Comparison of ENCODE assay signal across 8 cellular contexts in the genomic region with DNA sequence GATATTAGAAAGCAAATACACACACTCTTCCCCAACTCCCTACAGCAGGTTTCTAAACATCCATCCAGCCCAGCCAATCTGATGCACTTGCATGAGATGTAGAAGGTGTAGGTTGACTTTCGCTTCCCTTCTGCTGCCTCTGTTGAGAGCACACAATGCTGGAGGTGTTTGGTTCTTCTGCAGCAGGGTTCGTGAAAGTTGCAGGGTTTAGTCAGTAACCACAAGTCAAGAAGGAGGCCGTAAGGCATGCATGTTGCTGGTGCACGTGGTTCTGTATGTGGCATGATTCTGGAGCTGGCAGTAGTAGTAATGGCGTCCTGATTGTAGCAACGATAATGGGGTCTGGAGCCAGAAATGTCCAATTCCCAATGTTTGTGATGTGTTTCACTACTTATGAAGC. TPM values are rescaled to one million over a fixed set of nuclear protein-coding genes. Genes with fewer than 3 reads are reported as not detected.
DNase-seq lines count a peak whose midpoint lies in the region; ATAC-seq, FAIRE-seq and TF ChIP-seq lines count a peak whose summit lies in the region.

No MANE protein-coding gene starts in this region.

- H3K4me1 Mint-ChIP-seq in type B pancreatic cell (ENCODE audit: unreplicated experiment), result peaks cover 5% of the 10 kb centered on the region

- peaks cover 45% of the 10 kb centered on the region for H3K36me3 Mint-ChIP-seq in type B pancreatic cell

- POLR2A ChIA-PET in GM12878 (lab: Charles Lee), result no interaction called here

- CTCF ChIA-PET in GM12878 (lab: Yijun Ruan, JAX), result no interaction called here

- no peak overlapping the region for H2AFZ ChIP-seq in GM12878 (ENCODE audit: control insufficient read depth, low read depth, low read length)

- H4K20me1 ChIP-seq in GM12878 (ENCODE audit: control insufficient read depth, insufficient read depth), result no peaks in the 10 kb centered on the region; the same call in 1 of the 2 replicates

- no peaks in the 10 kb centered on the region; a peak in 2 of 4 replicates for H3K36me3 ChIP-seq in GM12878 (ENCODE audit: control insufficient read depth in 2 of 2, insufficient read depth in 2 of 2, low read length in 1 of 2)
- peaks cover 55% of the 10 kb centered on the region for H3K36me3 ChIP-seq in lower lobe of right lung

- TF ChIP-seq CTCF in GM12878 (IDR thresholded peaks at IDR 0.05 in 2 of 3, conservative IDR thresholded peaks at IDR 0.05 in 1 of 3; ENCODE audit: control insufficient read depth in 2 of 3, extremely low read depth in 1 of 3, insufficient read depth in 1 of 3, low read depth in 3 of 3, low read length in 3 of 3) (no peak), lower lobe of right lung (IDR thresholded peaks at IDR 0.05) (no peak), type B pancreatic cell (conservative IDR thresholded peaks at IDR 0.05) (no peak)

- WGBS in GM12878 (ENCODE audit: insufficient coverage, insufficient replicate concordance, low lambda C conversion rate, missing lambda C conversion rate), result 8% methylated on average over 6 of the region's 6 CpGs

- no peak overlapping the region for H3K4me3 Mint-ChIP-seq in type B pancreatic cell

- H3K79me2 ChIP-seq in GM12878 (ENCODE audit: control insufficient read depth, insufficient read depth, low read length), result no peaks in the 10 kb centered on the region

- H3K4me3 ChIP-seq in GM12878 (no peak overlapping the region), lower lobe of right lung (no peak overlapping the region)

- peak; percentile 33 to 86; a peak in 2 of 4 replicates for TF ChIP-seq EP300 in GM12878 (IDR thresholded peaks at IDR 0.05; ENCODE audit: borderline replicate concordance in 1 of 2, control insufficient read depth in 1 of 2, low read depth in 2 of 2, low read length in 2 of 2)

- no peak overlapping the region for H3K27ac Mint-ChIP-seq in type B pancreatic cell

- peak; percentile 96 for FAIRE-seq in GM12878 (lab: Jason Lieb, UNC)

- in situ Hi-C loops in GM12878 (cut with MboI), result no loop called here

- H3K27me3 ChIP-seq in GM12878 (replicated peaks in 1 of 2; ENCODE audit: control insufficient read depth in 2 of 2, insufficient read depth in 2 of 2, low read length in 1 of 2), result no peaks in the 10 kb centered on the region
- H3K27me3 ChIP-seq in lower lobe of right lung (ENCODE audit: low read depth), result no peaks in the 10 kb centered on the region

- intact Hi-C loops in GM12878 (cut with micrococcal nuclease; ENCODE audit: unreplicated experiment) (loop anchor here (2.0 kb wide), 1 partner anchor 57 kb away; a partner anchor contains a TSS), lower lobe of right lung (cut with DNase I) (no loop called here)

- peak overlapping the region; percentile 45; the same call in 1 of the 2 replicates for H3K27ac ChIP-seq in GM12878 (ENCODE audit: control insufficient read depth, insufficient read depth)
- H3K27ac ChIP-seq in lower lobe of right lung, result no peak overlapping the region

- no peaks in the 10 kb centered on the region for H3K9me3 Mint-ChIP-seq in type B pancreatic cell

- RAD21 ChIA-PET in GM12878 (lab: Charles Lee; ENCODE audit: unreplicated experiment), result no interaction called here

- no peak overlapping the region for H3K9ac ChIP-seq in GM12878 (ENCODE audit: control insufficient read depth, insufficient read depth, low read length)

- BruUV-seq in GM12878 (replicated peaks; lab: Mats Ljungman, UMichigan), result no TSS peak

- TF ChIP-seq POLR2A in GM12878 (IDR thresholded peaks at IDR 0.05; ENCODE audit: low read depth, low read length), result peak; percentile 68

- H3K27me3 Mint-ChIP-seq in type B pancreatic cell, result no peaks in the 10 kb centered on the region

- TF ChIP-seq RAD21 in GM12878 (IDR thresholded peaks at IDR 0.05; ENCODE audit: insufficient read depth, low read depth, low read length), result peak; percentile 25; the same call in 1 of the 2 replicates

- DNase-seq in GM12878 (ENCODE audit: low read depth, low spot score) (peak; percentile 91), Ammon's horn (ENCODE audit: low spot score) (no peak), lower lobe of right lung (no peak), type B pancreatic cell (ENCODE audit: extremely low spot score, unreplicated experiment) (no peak), occipital lobe (lab: John Stamatoyannopoulos, UW) (no peak)

- SMC1A ChIA-PET in GM12878 (lab: Charles Lee; ENCODE audit: uncharacterized antibody, unreplicated experiment), result no interaction called here

- H3K9me3 ChIP-seq in GM12878 (replicated peaks; ENCODE audit: control insufficient read depth, insufficient read depth, low read length) (no peaks in the 10 kb centered on the region), lower lobe of right lung (no peaks in the 10 kb centered on the region)

- peak; percentile 99 for ATAC-seq in GM18520 (IDR thresholded peaks at IDR 0.05; ENCODE audit: unreplicated experiment)
- peak; percentile 92 for ATAC-seq in GM21360 (IDR thresholded peaks at IDR 0.05; ENCODE audit: unreplicated experiment)
- ATAC-seq in HG03139 (IDR thresholded peaks at IDR 0.05; ENCODE audit: unreplicated experiment), result peak; percentile 90
- peak; percentile 87 for ATAC-seq in GM12878
- no peak for ATAC-seq in lower lobe of right lung

- peak overlapping the region; percentile 2; the same call in 1 of the 2 replicates for H3K4me2 ChIP-seq in GM12878 (ENCODE audit: control insufficient read depth, insufficient read depth)

- peaks cover 53% of the 10 kb centered on the region for H3K4me1 ChIP-seq in GM12878 (ENCODE audit: control insufficient read depth, insufficient read depth, low read length)
- no peaks in the 10 kb centered on the region for H3K4me1 ChIP-seq in lower lobe of right lung

TF ChIP-seq in GM12878, 131 proteins besides CTCF, POLR2A, EP300 and RAD21 (continues in another document):
- peak; percentile 70 for TF ChIP-seq IKZF1 (conservative IDR thresholded peaks at IDR 0.05)
- no peak for TF ChIP-seq CEBPB (IDR thresholded peaks at IDR 0.05; ENCODE audit: borderline replicate concordance in 1 of 2, low read depth in 2 of 2, low read length in 2 of 2)

RNA-seq across cellular contexts. Expression of a gene that starts 53.0 kb away (rescaled TPM):
- 80.2 and 89.8 TPM in 2 replicates for total RNA-seq in GM12878 (2013; cell fraction: nucleolus; rRNA removed)
- total RNA-seq in GM12878 (2014; rRNA removed) (202 and 261 TPM in 2 replicates), GM12878 (2014; rRNA removed; fragmentation: Illumina TruSeq; extraction: Trizol) (331 and 346 TPM in 2 replicates), GM12878 (2021) (187 and 189 TPM in 2 replicates), lower lobe of right lung (78.5 TPM), type B pancreatic cell (ENCODE audit: low replicate concordance) (84.2 and 124 TPM in 2 replicates), occipital lobe (127 TPM)
- 40.6 TPM for polyA plus RNA-seq in GM12878 (2011; ENCODE audit: low read depth)
- polyA plus RNA-seq in GM12878 (2011; rRNA removed) (157 and 297 TPM in 2 replicates), GM12878 (2014; fragmentation: Illumina TruSeq; extraction: Trizol) (312 and 372 TPM in 2 replicates), GM12878 (2014; fragmentation: Nextera tagmentation; extraction: Ambion mirVana) (100 to 1,000 TPM; 111 to 117 TPM), GM12878 (2014; rRNA removed) (139 and 164 TPM in 2 replicates), GM12878 (2016; fragmentation: Nextera tagmentation; extraction: Ambion mirVana) (100 to 1,000 TPM; 206 to 212 TPM)
- polyA plus RNA-seq in GM12878 (2011; cell fraction: cytosol; rRNA removed), result 37.2 and 48.9 TPM in 2 replicates
- polyA plus RNA-seq in GM12878 (2011; cell fraction: nucleus; rRNA removed), result 39.0 and 50.4 TPM in 2 replicates
- polyA plus RNA-seq in GM12878 (2012), result 91.2 and 106 TPM in 2 replicates
- 25.4 and 34.5 TPM in 2 replicates for polyA minus RNA-seq in GM12878 (2011; rRNA and poly(A)+ RNA removed)
- polyA minus RNA-seq in GM12878 (2011; cell fraction: cytosol; rRNA and poly(A)+ RNA removed), result 52.5 and 58.5 TPM in 2 replicates
- polyA minus RNA-seq in GM12878 (2011; cell fraction: nucleus; rRNA and poly(A)+ RNA removed), result 30.2 and 60.7 TPM in 2 replicates

RNA-seq across cellular contexts. Expression of a gene that starts 56.1 kb away (rescaled TPM):
- total RNA-seq in GM12878 (2013; cell fraction: nucleolus; rRNA removed), result 19.3 and 19.8 TPM in 2 replicates
- total RNA-seq in GM12878 (2014; rRNA removed), result 9.5 and 11.0 TPM in 2 replicates
- total RNA-seq in GM12878 (2014; rRNA removed; fragmentation: Illumina TruSeq; extraction: Trizol), result 12.3 and 12.9 TPM in 2 replicates
- 16.2 and 20.0 TPM in 2 replicates for total RNA-seq in GM12878 (2021)
- 5.4 TPM for polyA plus RNA-seq in GM12878 (2011; ENCODE audit: low read depth)
- 22.5 and 25.2 TPM in 2 replicates for polyA plus RNA-seq in GM12878 (2011; rRNA removed)
- polyA plus RNA-seq in GM12878 (2011; cell fraction: cytosol; rRNA removed), result 14.8 and 17.0 TPM in 2 replicates
- 10.1 and 10.2 TPM in 2 replicates for polyA plus RNA-seq in GM12878 (2011; cell fraction: nucleus; rRNA removed)
- 7.4 and 10.0 TPM in 2 replicates for polyA plus RNA-seq in GM12878 (2012)
- 14.6 and 18.0 TPM in 2 replicates for polyA plus RNA-seq in GM12878 (2014; fragmentation: Illumina TruSeq; extraction: Trizol)
- 1 to 10 TPM; 1.7 to 2.9 TPM for polyA plus RNA-seq in GM12878 (2014; fragmentation: Nextera tagmentation; extraction: Ambion mirVana)
- 11.2 and 13.6 TPM in 2 replicates for polyA plus RNA-seq in GM12878 (2014; rRNA removed)
- 10 to 100 TPM; 14.3 to 16.3 TPM for polyA plus RNA-seq in GM12878 (2016; fragmentation: Nextera tagmentation; extraction: Ambion mirVana)
- 23.6 and 31.2 TPM in 2 replicates for polyA minus RNA-seq in GM12878 (2011; rRNA and poly(A)+ RNA removed)
- polyA minus RNA-seq in GM12878 (2011; cell fraction: cytosol; rRNA and poly(A)+ RNA removed), result 11.0 and 12.4 TPM in 2 replicates
- polyA minus RNA-seq in GM12878 (2011; cell fraction: nucleus; rRNA and poly(A)+ RNA removed), result 5.2 and 6.9 TPM in 2 replicates
- total RNA-seq in lower lobe of right lung, result 26.0 TPM
- 20.7 and 22.4 TPM in 2 replicates for total RNA-seq in type B pancreatic cell (ENCODE audit: low replicate concordance)
- 47.4 TPM for total RNA-seq in occipital lobe

RNA-seq across cellular contexts. Expression of a gene that starts 56.5 kb away (rescaled TPM):
- total RNA-seq in GM12878 (2013; cell fraction: nucleolus; rRNA removed), result 2.5 and 2.6 TPM in 2 replicates
- 11.6 and 13.8 TPM in 2 replicates for total RNA-seq in GM12878 (2014; rRNA removed)
- total RNA-seq in GM12878 (2014; rRNA removed; fragmentation: Illumina TruSeq; extraction: Trizol), result 16.3 and 17.0 TPM in 2 replicates
- 7.9 and 8.2 TPM in 2 replicates for total RNA-seq in GM12878 (2021)
- polyA plus RNA-seq in GM12878 (2011; ENCODE audit: low read depth), result 5.6 TPM
- 16.5 and 24.9 TPM in 2 replicates for polyA plus RNA-seq in GM12878 (2011; rRNA removed)
- polyA plus RNA-seq in GM12878 (2011; cell fraction: cytosol; rRNA removed), result 8.1 and 8.3 TPM in 2 replicates
- polyA plus RNA-seq in GM12878 (2011; cell fraction: nucleus; rRNA removed), result 2.4 and 3.1 TPM in 2 replicates
- 6.5 and 8.6 TPM in 2 replicates for polyA plus RNA-seq in GM12878 (2012)
- polyA plus RNA-seq in GM12878 (2014; fragmentation: Illumina TruSeq; extraction: Trizol), result 18.2 and 24.3 TPM in 2 replicates
- polyA plus RNA-seq in GM12878 (2014; fragmentation: Nextera tagmentation; extraction: Ambion mirVana), result 10 to 100 TPM; 16.2 to 16.4 TPM
- 10.9 and 13.0 TPM in 2 replicates for polyA plus RNA-seq in GM12878 (2014; rRNA removed)
- 10 to 100 TPM; 16.5 to 17.7 TPM for polyA plus RNA-seq in GM12878 (2016; fragmentation: Nextera tagmentation; extraction: Ambion mirVana)
- polyA minus RNA-seq in GM12878 (2011; rRNA and poly(A)+ RNA removed), result 5.1 and 8.4 TPM in 2 replicates
- polyA minus RNA-seq in GM12878 (2011; cell fraction: cytosol; rRNA and poly(A)+ RNA removed), result 2.9 and 3.1 TPM in 2 replicates
- polyA minus RNA-seq in GM12878 (2011; cell fraction: nucleus; rRNA and poly(A)+ RNA removed), result 1.2 and 1.8 TPM in 2 replicates
- 14.0 TPM for total RNA-seq in lower lobe of right lung
- total RNA-seq in type B pancreatic cell (ENCODE audit: low replicate concordance), result 12.8 and 19.2 TPM in 2 replicates
- 7.8 TPM for total RNA-seq in occipital lobe

Comparison
In these comparisons a context has a peak if more than half of its experiments do, and no peak if none do; other contexts are left out.
1. ATAC-seq: peak in GM18520 (single experiment), GM21360 (single experiment), HG03139 (single experiment) and GM12878 (single experiment); none in lower lobe of right lung (0 of 2).